ENCODE assay signal across 8 cellular contexts in the genomic region with DNA sequence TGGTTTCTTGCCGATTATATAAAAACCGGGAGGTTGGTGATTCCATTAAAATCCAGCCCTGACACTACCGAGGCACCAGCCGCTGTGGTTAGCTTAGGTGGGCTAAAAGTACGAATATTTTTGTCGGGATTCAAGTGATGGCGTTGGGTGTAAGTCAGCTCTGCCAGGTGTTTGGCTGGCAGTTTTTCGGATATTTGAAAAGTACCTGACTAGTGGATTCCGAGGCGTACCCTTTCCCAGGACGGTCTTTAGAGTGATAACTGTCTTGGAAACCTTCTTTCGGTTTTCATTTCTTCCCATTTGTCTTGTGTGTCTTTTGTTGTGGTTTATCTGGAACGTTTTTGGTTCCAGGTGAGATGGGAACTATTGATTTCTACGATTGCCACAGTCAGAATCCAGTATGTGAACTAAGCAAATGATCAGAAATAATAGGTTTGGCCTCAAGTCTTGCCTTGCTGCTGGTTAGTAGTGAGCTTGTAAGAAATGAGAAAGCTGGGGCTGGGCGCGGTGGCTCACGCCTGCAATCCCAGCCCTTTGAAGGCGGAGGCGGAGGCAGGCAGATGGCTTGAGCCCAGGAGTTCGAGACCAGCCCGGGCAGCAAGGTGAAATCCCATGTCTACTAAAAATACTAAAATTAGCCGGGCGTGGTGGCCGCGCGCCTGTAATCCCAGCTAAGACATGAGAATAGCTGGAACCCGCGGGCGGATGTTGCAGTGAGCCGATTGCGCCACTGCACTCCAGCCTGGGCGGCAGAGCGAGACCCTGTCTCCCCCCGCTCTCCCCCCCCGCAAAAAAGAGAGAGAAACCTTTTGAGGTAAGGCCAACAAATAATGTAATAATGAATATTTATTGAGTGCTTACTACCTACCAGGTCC.
A peak's percentile ranks its signal among the peaks of the same experiment; 100 is the strongest.
DNase-seq lines count a peak whose midpoint lies in the region; ATAC-seq and TF ChIP-seq lines count a peak whose summit lies in the region.

No MANE protein-coding gene starts in this region.

- H3K27ac ChIP-seq in neutrophil: peak overlapping the region; percentile 89

- TF ChIP-seq CTCF in neutrophil (IDR thresholded peaks at IDR 0.05): no peak

- H3K9me3 ChIP-seq in neutrophil: no peaks in the 10 kb centered on the region

- peak overlapping the region; percentile 79 to 93 for H3K4me3 ChIP-seq in neutrophil (ENCODE audit: low read depth in 1 of 2, low read length in 1 of 2)

- no peaks in the 10 kb centered on the region for H3K36me3 ChIP-seq in neutrophil

- DNase-seq in NCI-H1105 treated with DMSO at 0.1 percent for 48 hours (lab: John Stamatoyannopoulos, UW) (peak; percentile 64), NCI-H1105 (lab: John Stamatoyannopoulos, UW) (no peak), NCI-H69 (lab: John Stamatoyannopoulos, UW) (peak; percentile 68), globus pallidus (ENCODE audit: low spot score) (peak; percentile 27)
- DNase-seq in activated effector memory CD4-positive, alpha-beta T cell treated with Interleukin-2 at 50 U/mL for 16 hours: peak; percentile 1

- peaks cover 27 to 37% of the 10 kb centered on the region in 2 experiments for H3K4me1 ChIP-seq in neutrophil (ENCODE audit: control insufficient read depth in 1 of 2, insufficient read depth in 1 of 2, low read depth in 1 of 2, low read length in 1 of 2)

- no peaks in the 10 kb centered on the region for H3K27me3 ChIP-seq in neutrophil

- ATAC-seq in HG03095 (IDR thresholded peaks at IDR 0.05; ENCODE audit: unreplicated experiment) (no peak), HG03571 (IDR thresholded peaks at IDR 0.05; ENCODE audit: unreplicated experiment) (no peak)
